Comparison of ENCODE assay signal across 19 cellular contexts in genomic region chr2:124699001-124699565, GRCh38.
DNase-seq lines count a peak whose midpoint lies in the region; FAIRE-seq and TF ChIP-seq lines count a peak whose summit lies in the region.
"Had no signal": no experiment of that assay in that cellular context is flagged by ENCODE, and none has a peak within 500 bp of the region (broad histone marks: within the 10 kb centered on the region; RNA-seq: fewer than 3 reads in every experiment).

No MANE protein-coding gene starts in this region.

- no peak for DNase-seq in D721Med (ENCODE audit: insufficient read length, low spot score)
- peak; percentile 52 for DNase-seq in MM.1S
- DNase-seq in SJCRH30, result peak; percentile 60 to 71
- no peak for DNase-seq in trophoblast cell
- DNase-seq in tibial artery, result no peak
- DNase-seq in HTR-8/SVneo (ENCODE audit: insufficient read length, low spot score), result no peak
- no peak for DNase-seq in amniotic stem cell (lab: John Stamatoyannopoulos, UW)
- DNase-seq: CD4-positive, alpha-beta T cell; KG1; NCI-H1105; NCI-H1436 treated with DMSO at 0.1 percent for 48 hours; NCI-H187 treated with DMSO at 0.1 percent for 48 hours; NCI-H2107; NCI-H748 treated with DMSO at 0.1 percent for 48 hours; NK-92 treated with Interleukin-12 subunit alpha and Interleukin-12 subunit beta, amount 100 ng/mL, for 24 hours; PC-9; T-helper 1 cell had no signal

- H3K9me3 ChIP-seq in MM.1S (replicated peaks; ENCODE audit: insufficient read depth, low read length), result no peaks in the 10 kb centered on the region
- H3K9me3 ChIP-seq in SJCRH30 (replicated peaks), result no peaks in the 10 kb centered on the region
- H3K9me3 ChIP-seq in trophoblast cell (ENCODE audit: insufficient read depth, low read depth, low read length), result no peaks in the 10 kb centered on the region
- H3K9me3 ChIP-seq in tibial artery, result no peaks in the 10 kb centered on the region

- TF ChIP-seq CTCF in D721Med (IDR thresholded peaks at IDR 0.05; ENCODE audit: insufficient read depth, missing control alignments) (no peak), MM.1S (IDR thresholded peaks at IDR 0.05; ENCODE audit: low read length) (no peak), tibial artery (IDR thresholded peaks at IDR 0.05) (no peak)

- no peak overlapping the region for H3K23ac ChIP-seq in trophoblast cell (ENCODE audit: low read length)

- H3K27ac ChIP-seq in MM.1S (ENCODE audit: low read length) (no peak overlapping the region), SJCRH30 (peak overlapping the region; percentile 70), trophoblast cell (ENCODE audit: low read depth, low read length) (no peak overlapping the region), tibial artery (no peak overlapping the region)
- H3K27ac ChIP-seq: PC-9 had no signal

- H2BK120ac ChIP-seq in trophoblast cell (ENCODE audit: insufficient read depth, low read length, poor library complexity), result no peak overlapping the region

- no peak overlapping the region for H3K4ac ChIP-seq in trophoblast cell (ENCODE audit: low read depth, low read length)

- H3K4me2 ChIP-seq in MM.1S (ENCODE audit: low read depth, low read length) (no peak overlapping the region), trophoblast cell (ENCODE audit: low read length) (no peak overlapping the region)
- H3K4me2 ChIP-seq: PC-9 had no signal

- H3K14ac ChIP-seq in trophoblast cell (ENCODE audit: low read length), result no peak overlapping the region

- FAIRE-seq in D721Med (lab: Jason Lieb, UNC), result peak; percentile 93
- no peak for FAIRE-seq in HTR-8/SVneo (lab: Jason Lieb, UNC)
- FAIRE-seq: G401.6, GM12878 had no signal

- no peak overlapping the region for H4K8ac ChIP-seq in trophoblast cell (ENCODE audit: low read depth, low read length)

- H3K27me3 ChIP-seq in MM.1S (replicated peaks; ENCODE audit: insufficient read depth, low read length) (no peaks in the 10 kb centered on the region), SJCRH30 (no peaks in the 10 kb centered on the region), trophoblast cell (ENCODE audit: insufficient read depth, low read length) (no peaks in the 10 kb centered on the region), tibial artery (no peaks in the 10 kb centered on the region)

- H3K9ac ChIP-seq in MM.1S (ENCODE audit: low read length) (no peak overlapping the region), trophoblast cell (ENCODE audit: low read length) (peak overlapping the region; percentile 46)

- no peaks in the 10 kb centered on the region for H3K9me2 ChIP-seq in MM.1S (replicated peaks; ENCODE audit: insufficient read depth, low read length)

- H4K91ac ChIP-seq in trophoblast cell (ENCODE audit: low read depth, low read length), result no peak overlapping the region

- no peak overlapping the region for H2BK5ac ChIP-seq in trophoblast cell (ENCODE audit: low read depth, low read length, poor library complexity)

- H3K18ac ChIP-seq in trophoblast cell (ENCODE audit: low read length), result no peak overlapping the region

- no peak overlapping the region for H2AK5ac ChIP-seq in trophoblast cell (ENCODE audit: low read length)

- no peaks in the 10 kb centered on the region for H4K20me1 ChIP-seq in MM.1S (ENCODE audit: insufficient read depth, low read length)

- no peaks in the 10 kb centered on the region for H3F3A ChIP-seq in MM.1S (ENCODE audit: insufficient read depth, low read length)

- no peak overlapping the region for H3K4me3 ChIP-seq in MM.1S (ENCODE audit: low read length)
- H3K4me3 ChIP-seq in SJCRH30, result no peak overlapping the region; the same call in 1 of the 2 replicates
- H3K4me3 ChIP-seq in trophoblast cell (ENCODE audit: low read depth, low read length), result no peak overlapping the region
- H3K4me3 ChIP-seq in tibial artery, result no peak overlapping the region
- H3K4me3 ChIP-seq: GM12878, PC-9 had no signal

- WGBS in trophoblast cell (ENCODE audit: extremely low coverage, insufficient coverage, insufficient read length), result no CpG with 5 or more reads among the region's 4 CpGs

- intact Hi-C loops in tibial artery (cut with DNase I; ENCODE audit: low total_unique reads), result no loop called here

- H2AFZ ChIP-seq in MM.1S (ENCODE audit: low read length) (no peak overlapping the region), trophoblast cell (ENCODE audit: insufficient read depth, low read length, poor library complexity) (no peak overlapping the region)
- H2AFZ ChIP-seq: PC-9 had no signal

- H4K12ac ChIP-seq in trophoblast cell (ENCODE audit: low read depth, low read length), result no peak overlapping the region

- no peaks in the 10 kb centered on the region for H3K79me1 ChIP-seq in trophoblast cell (ENCODE audit: low read length)

- H3K4me1 ChIP-seq in MM.1S (ENCODE audit: low read length), result no peaks in the 10 kb centered on the region
- peaks cover 20% of the 10 kb centered on the region for H3K4me1 ChIP-seq in SJCRH30
- H3K4me1 ChIP-seq in trophoblast cell (ENCODE audit: control insufficient read depth in 1 of 2, insufficient read depth in 2 of 2, low read length in 2 of 2), result no peaks in the 10 kb centered on the region
- H3K4me1 ChIP-seq in tibial artery, result no peaks in the 10 kb centered on the region

- H3K79me2 ChIP-seq in MM.1S (ENCODE audit: low read length) (no peaks in the 10 kb centered on the region), trophoblast cell (ENCODE audit: control insufficient read depth, insufficient read depth, low read length, poor library complexity) (no peaks in the 10 kb centered on the region)

- H2BK12ac ChIP-seq in trophoblast cell (ENCODE audit: low read length), result no peak overlapping the region

- no peaks in the 10 kb centered on the region for H3K36me3 ChIP-seq in MM.1S (replicated peaks; ENCODE audit: insufficient read depth, low read length)
- H3K36me3 ChIP-seq in SJCRH30, result no peaks in the 10 kb centered on the region
- H3K36me3 ChIP-seq in trophoblast cell (ENCODE audit: control insufficient read depth in 1 of 2, insufficient read depth in 2 of 2, low read length in 2 of 2), result no peaks in the 10 kb centered on the region
- H3K36me3 ChIP-seq in tibial artery, result no peaks in the 10 kb centered on the region

Comparison
In these comparisons a context has a peak if more than half of its experiments do, and no peak if none do; other contexts are left out.
1. DNase-seq: peak in MM.1S (single experiment) and SJCRH30 (2 of 2); none in D721Med (single experiment), trophoblast cell (0 of 2), tibial artery (0 of 2), HTR-8/SVneo (single experiment) and amniotic stem cell (single experiment).